7 cellular contexts compared by ENCODE assay signal in the genomic region with DNA sequence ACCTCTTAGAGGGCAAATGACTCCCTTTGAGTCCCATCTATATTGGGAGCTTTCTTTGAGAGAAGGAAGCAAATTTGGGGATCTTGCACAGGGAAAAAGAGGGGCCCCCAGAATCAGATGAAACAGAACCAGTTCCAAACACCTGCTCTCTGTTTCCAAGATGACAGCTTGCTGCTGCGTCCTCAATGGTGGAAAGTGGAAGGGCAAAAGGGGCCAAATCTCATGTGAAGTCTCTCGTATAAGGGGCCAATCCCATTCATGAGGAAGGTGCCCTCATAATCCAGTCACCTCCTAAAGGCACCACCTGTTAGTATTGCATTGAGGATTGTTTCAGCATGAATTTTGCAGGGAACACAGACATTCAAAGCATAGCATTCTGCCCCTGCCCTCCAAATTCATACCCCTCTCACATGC. TPM values are rescaled to one million over a fixed set of nuclear protein-coding genes. Genes with fewer than 3 reads are reported as not detected.
DNase-seq lines count a peak whose midpoint lies in the region; ATAC-seq, FAIRE-seq and TF ChIP-seq lines count a peak whose summit lies in the region.

No MANE protein-coding gene starts in this region.

- H2AFZ ChIP-seq in keratinocyte (ENCODE audit: control insufficient read depth, low read length), result no peak overlapping the region

- H3K4me3 ChIP-seq in HUES48 (ENCODE audit: low read depth, low read length) (peak overlapping the region; percentile 60), keratinocyte (ENCODE audit: control insufficient read depth in 2 of 3, extremely low read depth in 1 of 3, insufficient read depth in 2 of 3, low read depth in 1 of 3, low read length in 3 of 3) (peak overlapping the region; percentile 48 to 60 (median 56))

- H3K4me2 ChIP-seq in keratinocyte (ENCODE audit: control insufficient read depth, extremely low read depth, insufficient read depth, low read depth, low read length), result peak overlapping the region; percentile 60

- H3K27ac Mint-ChIP-seq in activated naive CD8-positive, alpha-beta T cell treated with anti-CD3 and anti-CD28 coated beads for 36 hours, result peak overlapping the region; percentile 77
- peak overlapping the region; percentile 88 to 90 for H3K27ac Mint-ChIP-seq in stimulated activated naive CD8-positive, alpha-beta T cell treated with anti-CD3 and anti-CD28 coated beads, Interleukin-15, amount 100 ng/mL, for 72 hours

- no peaks in the 10 kb centered on the region for H3K27me3 ChIP-seq in HUES48 (ENCODE audit: control insufficient read depth, insufficient read depth, low read length)
- no peaks in the 10 kb centered on the region for H3K27me3 ChIP-seq in keratinocyte (ENCODE audit: control insufficient read depth, extremely low read depth, insufficient read depth, low read length)

- no peak for TF ChIP-seq POLR2A in erythroblast (IDR thresholded peaks at IDR 0.05; ENCODE audit: low read length)

- FAIRE-seq in keratinocyte (lab: Jason Lieb, UNC), result no peak

- no peaks in the 10 kb centered on the region for H3K9me3 Mint-ChIP-seq in activated naive CD8-positive, alpha-beta T cell treated with anti-CD3 and anti-CD28 coated beads for 36 hours
- H3K9me3 Mint-ChIP-seq in stimulated activated naive CD8-positive, alpha-beta T cell treated with anti-CD3 and anti-CD28 coated beads, Interleukin-15, amount 100 ng/mL, for 72 hours, result no peaks in the 10 kb centered on the region

- no peak for DNase-seq in activated naive CD8-positive, alpha-beta T cell treated with anti-CD3 and anti-CD28 coated beads for 36 hours
- DNase-seq in keratinocyte (ENCODE audit: low read depth, low spot score) (no peak), erythroblast (lab: John Stamatoyannopoulos, UW) (no peak)
- DNase-seq in stimulated activated naive CD8-positive, alpha-beta T cell treated with anti-CD3 and anti-CD28 coated beads, Interleukin-15, amount 100 ng/mL, for 72 hours, result no peak
- no peak for DNase-seq in NK-92 treated with Interleukin-12 subunit alpha and Interleukin-12 subunit beta, amount 100 ng/mL, for 24 hours (lab: John Stamatoyannopoulos, UW)

- dilution Hi-C loops in keratinocyte (cut with MboI; ENCODE audit: extremely low pct_ligation_motif_present, low sequenced_read_pairs), result no loop called here

- TF ChIP-seq CTCF in keratinocyte (optimal IDR thresholded peaks at IDR 0.05 in 1 of 3, IDR thresholded peaks at IDR 0.05 in 1 of 3, conservative IDR thresholded peaks at IDR 0.05 in 1 of 3; ENCODE audit: extremely low read depth in 1 of 3, insufficient read depth in 2 of 3, low read length in 3 of 3), result no peak

- H3K79me2 ChIP-seq in keratinocyte (ENCODE audit: control insufficient read depth, insufficient read depth, low read length), result no peaks in the 10 kb centered on the region

- peak overlapping the region; percentile 84 for H3K27ac ChIP-seq in HUES48 (ENCODE audit: low read depth, low read length)
- peak overlapping the region; percentile 86 for H3K27ac ChIP-seq in keratinocyte (ENCODE audit: control insufficient read depth, insufficient read depth, low read length)

- H4K20me1 ChIP-seq in keratinocyte (ENCODE audit: control insufficient read depth, extremely low read depth, insufficient read depth, low read length), result no peaks in the 10 kb centered on the region

- H3K36me3 ChIP-seq in HUES48 (ENCODE audit: control insufficient read depth, insufficient read depth, low read length), result 0 out of 2 replicates have a peak, but pooled peaks cover 3% of the 10 kb centered on the region
- peaks cover 3 to 4% of the 10 kb centered on the region in 2 experiments for H3K36me3 ChIP-seq in keratinocyte (ENCODE audit: control insufficient read depth in 2 of 2, extremely low read depth in 1 of 2, insufficient read depth in 2 of 2, low read length in 2 of 2)

- H3K4me1 ChIP-seq in HUES48 (ENCODE audit: control insufficient read depth, insufficient read depth, low read length) (peaks cover 27% of the 10 kb centered on the region), keratinocyte (ENCODE audit: control insufficient read depth, extremely low read depth, insufficient read depth, low read length) (peaks cover 51% of the 10 kb centered on the region)

- H3K9ac ChIP-seq in HUES48 (ENCODE audit: low read depth, low read length), result no peak overlapping the region
- H3K9ac ChIP-seq in keratinocyte (ENCODE audit: control insufficient read depth, extremely low read depth, insufficient read depth, low read length), result peak overlapping the region; percentile 84

- H3K9me1 ChIP-seq in keratinocyte (ENCODE audit: control insufficient read depth, extremely low read depth, insufficient read depth, low read length), result peaks cover 4% of the 10 kb centered on the region

- peaks cover 54% of the 10 kb centered on the region for H3K4me1 Mint-ChIP-seq in activated naive CD8-positive, alpha-beta T cell treated with anti-CD3 and anti-CD28 coated beads for 36 hours
- H3K4me1 Mint-ChIP-seq in stimulated activated naive CD8-positive, alpha-beta T cell treated with anti-CD3 and anti-CD28 coated beads, Interleukin-15, amount 100 ng/mL, for 72 hours, result peaks cover 66% of the 10 kb centered on the region

- no peak for ATAC-seq in stimulated activated naive CD8-positive, alpha-beta T cell treated with anti-CD3 and anti-CD28 coated beads, Interleukin-15, amount 100 ng/mL, for 72 hours
- no peak for ATAC-seq in HG03442 (IDR thresholded peaks at IDR 0.05; ENCODE audit: unreplicated experiment)

- peak overlapping the region; percentile 82 for H3K4me3 Mint-ChIP-seq in activated naive CD8-positive, alpha-beta T cell treated with anti-CD3 and anti-CD28 coated beads for 36 hours
- H3K4me3 Mint-ChIP-seq in stimulated activated naive CD8-positive, alpha-beta T cell treated with anti-CD3 and anti-CD28 coated beads, Interleukin-15, amount 100 ng/mL, for 72 hours, result peak overlapping the region; percentile 94 to 96

- H3K9me3 ChIP-seq in HUES48 (ENCODE audit: control insufficient read depth, insufficient read depth, low read length), result no peaks in the 10 kb centered on the region
- no peaks in the 10 kb centered on the region for H3K9me3 ChIP-seq in keratinocyte (ENCODE audit: control insufficient read depth, low read depth, low read length)

- H3K36me3 Mint-ChIP-seq in activated naive CD8-positive, alpha-beta T cell treated with anti-CD3 and anti-CD28 coated beads for 36 hours, result peaks cover 17% of the 10 kb centered on the region

- no peaks in the 10 kb centered on the region for H3K27me3 Mint-ChIP-seq in activated naive CD8-positive, alpha-beta T cell treated with anti-CD3 and anti-CD28 coated beads for 36 hours
- H3K27me3 Mint-ChIP-seq in stimulated activated naive CD8-positive, alpha-beta T cell treated with anti-CD3 and anti-CD28 coated beads, Interleukin-15, amount 100 ng/mL, for 72 hours, result no peaks in the 10 kb centered on the region

RNA-seq across cellular contexts. Expression of a gene that starts 0.5 kb away (rescaled TPM):
- 10 to 100 TPM; 38.1 to 44.7 TPM for total RNA-seq in activated naive CD8-positive, alpha-beta T cell treated with anti-CD3 and anti-CD28 coated beads for 36 hours
- polyA plus RNA-seq in keratinocyte, result 38.4 to 76.0 TPM (median 71.9 TPM) in 3 replicates
- polyA plus RNA-seq in keratinocyte (2011; ENCODE audit: low read depth), result 13.5 TPM
- 46.9 and 80.2 TPM in 2 replicates for polyA plus RNA-seq in keratinocyte (2011; cell fraction: cytosol; rRNA removed)
- polyA plus RNA-seq in keratinocyte (2011; cell fraction: nucleus; rRNA removed), result 31.5 and 46.9 TPM in 2 replicates
- 8.0 and 64.9 TPM in 2 replicates for polyA plus RNA-seq in keratinocyte (2012; ENCODE audit: low replicate concordance)
- 9.1 to 34.9 TPM (median 24.7 TPM) in 3 replicates for polyA minus RNA-seq in keratinocyte
- polyA minus RNA-seq in keratinocyte (2011; cell fraction: cytosol; rRNA and poly(A)+ RNA removed), result 33.0 TPM
- polyA minus RNA-seq in keratinocyte (2011; cell fraction: nucleus; rRNA and poly(A)+ RNA removed), result 11.6 and 16.4 TPM in 2 replicates
